In genomic region chrX:74774988-74775387, GRCh38 we compare ENCODE assay signal across 29 cellular contexts.
"Had no signal": no experiment of that assay in that cellular context is flagged by ENCODE, and none has a peak within 500 bp of the region (broad histone marks: within the 10 kb centered on the region; RNA-seq: fewer than 3 reads in every experiment).

No MANE protein-coding gene starts in this region.

- H3K36me3 ChIP-seq: stomach, suprapubic skin, thoracic aorta, thyroid gland, tibial artery, tibial nerve, transverse colon, upper lobe of left lung, upper lobe of right lung, uterus, vagina had no signal

- H3K27ac Mint-ChIP-seq: stimulated activated effector memory CD8-positive, alpha-beta T cell treated with anti-CD3 and anti-CD28 coated beads, Interleukin-12 subunit alpha, Interleukin-12 subunit beta, amount 100 ng/mL, for 72 hours; stimulated activated memory B cell treated with anti-CD40 and anti-IgM and Interleukin-4, amounts not matched to agents 10 μg/mL and 1 μg/mL and 100 μg/mL, for 72 hours; stimulated activated naive B cell treated with anti-CD40 and anti-IgM and Interleukin-4, amounts not matched to agents 10 μg/mL and 1 μg/mL and 100 μg/mL, for 72 hours; stimulated activated naive CD8-positive, alpha-beta T cell treated with anti-CD3 and anti-CD28 coated beads, Interleukin-15, amount 100 ng/mL, for 72 hours; stimulated activated naive CD8-positive, alpha-beta T cell treated with anti-CD3 and anti-CD28 coated beads, Interleukin-15, Interleukin-2, amounts not matched to agents 100 ng/mL and 50 ng/mL, for 24 hours; type B pancreatic cell had no signal

- H3K4me3 Mint-ChIP-seq: stimulated activated effector memory CD8-positive, alpha-beta T cell treated with anti-CD3 and anti-CD28 coated beads, Interleukin-12 subunit alpha, Interleukin-12 subunit beta, amount 100 ng/mL, for 72 hours; stimulated activated memory B cell treated with anti-CD40 and anti-IgM and Interleukin-4, amounts not matched to agents 10 μg/mL and 1 μg/mL and 100 μg/mL, for 72 hours; stimulated activated naive B cell treated with anti-CD40 and anti-IgM and Interleukin-4, amounts not matched to agents 10 μg/mL and 1 μg/mL and 100 μg/mL, for 72 hours; stimulated activated naive CD8-positive, alpha-beta T cell treated with anti-CD3 and anti-CD28 coated beads, Interleukin-15, amount 100 ng/mL, for 72 hours; stimulated activated naive CD8-positive, alpha-beta T cell treated with anti-CD3 and anti-CD28 coated beads, Interleukin-15, Interleukin-2, amounts not matched to agents 100 ng/mL and 50 ng/mL, for 24 hours; type B pancreatic cell had no signal

- H3K9me3 ChIP-seq: stomach, suprapubic skin, testis, thoracic aorta, thyroid gland, tibial artery, tibial nerve, transverse colon, upper lobe of left lung, upper lobe of right lung, uterus, vagina had no signal

- H3K9me3 Mint-ChIP-seq: stimulated activated effector memory CD8-positive, alpha-beta T cell treated with anti-CD3 and anti-CD28 coated beads, Interleukin-12 subunit alpha, Interleukin-12 subunit beta, amount 100 ng/mL, for 72 hours; stimulated activated memory B cell treated with anti-CD40 and anti-IgM and Interleukin-4, amounts not matched to agents 10 μg/mL and 1 μg/mL and 100 μg/mL, for 72 hours; stimulated activated naive B cell treated with anti-CD40 and anti-IgM and Interleukin-4, amounts not matched to agents 10 μg/mL and 1 μg/mL and 100 μg/mL, for 72 hours; stimulated activated naive CD8-positive, alpha-beta T cell treated with anti-CD3 and anti-CD28 coated beads, Interleukin-15, amount 100 ng/mL, for 72 hours; stimulated activated naive CD8-positive, alpha-beta T cell treated with anti-CD3 and anti-CD28 coated beads, Interleukin-15, Interleukin-2, amounts not matched to agents 100 ng/mL and 50 ng/mL, for 24 hours; type B pancreatic cell had no signal

- DNase-seq: stimulated activated CD4-positive, alpha-beta T cell treated with anti-CD3 and anti-CD28 coated beads, Interleukin-2, amount 100 ng/mL, for 48 hours; stimulated activated CD4-positive, alpha-beta T cell treated with anti-CD3 and anti-CD28 coated beads, Interleukin-4, amount 100 ng/mL, for 1 hour; stimulated activated CD4-positive, alpha-beta T cell treated with anti-CD3 and anti-CD28 coated beads, Interleukin-4, amount 100 ng/mL, for 24 hours; stimulated activated CD4-positive, alpha-beta T cell treated with anti-CD3 and anti-CD28 coated beads, Interleukin-4, amount 100 ng/mL, for 4 hours; stimulated activated CD8-positive, alpha-beta memory T cell treated with anti-CD3 and anti-CD28 coated beads, Interleukin-4, amount 100 ng/mL, for 48 hours; stimulated activated naive B cell treated with anti-CD40 and anti-IgM and Interleukin-4, amounts not matched to agents 10 μg/mL and 1 μg/mL and 100 μg/mL, for 72 hours; stimulated activated naive CD4-positive, alpha-beta T cell; stimulated activated naive CD4-positive, alpha-beta T cell treated with Interleukin-2 at 50 U/mL for 16 hours; stimulated activated naive CD8-positive, alpha-beta T cell treated with anti-CD3 and anti-CD28 coated beads, Interleukin-15, amount 100 ng/mL, for 72 hours; stimulated activated naive CD8-positive, alpha-beta T cell treated with anti-CD3 and anti-CD28 coated beads, Interleukin-15, Interleukin-2, amounts not matched to agents 100 U/mL and 50 U/mL, for 24 hours; stomach; substantia nigra; testis; thyroid gland; tibial artery; transverse colon; trophoblast cell; upper lobe of left lung; upper lobe of right lung; uterus had no signal

- H3K27ac ChIP-seq: stomach, suprapubic skin, testis, thoracic aorta, thyroid gland, tibial artery, tibial nerve, transverse colon, upper lobe of left lung, upper lobe of right lung, uterus, vagina had no signal

- H3K27me3 ChIP-seq: stomach, suprapubic skin, testis, thyroid gland, tibial artery, tibial nerve, transverse colon, upper lobe of left lung, upper lobe of right lung, uterus, vagina had no signal

- H3K4me1 Mint-ChIP-seq: stimulated activated effector memory CD8-positive, alpha-beta T cell treated with anti-CD3 and anti-CD28 coated beads, Interleukin-12 subunit alpha, Interleukin-12 subunit beta, amount 100 ng/mL, for 72 hours; stimulated activated naive B cell treated with anti-CD40 and anti-IgM and Interleukin-4, amounts not matched to agents 10 μg/mL and 1 μg/mL and 100 μg/mL, for 72 hours; stimulated activated naive CD8-positive, alpha-beta T cell treated with anti-CD3 and anti-CD28 coated beads, Interleukin-15, amount 100 ng/mL, for 72 hours had no signal

- ATAC-seq: stimulated activated effector memory CD8-positive, alpha-beta T cell treated with anti-CD3 and anti-CD28 coated beads, Interleukin-12 subunit alpha, Interleukin-12 subunit beta, amount 100 ng/mL, for 72 hours; stimulated activated memory B cell treated with anti-CD40 and anti-IgM and Interleukin-4, amounts not matched to agents 10 μg/mL and 1 μg/mL and 100 μg/mL, for 72 hours; stimulated activated naive B cell treated with anti-CD40 and anti-IgM and Interleukin-4, amounts not matched to agents 10 μg/mL and 1 μg/mL and 100 μg/mL, for 72 hours; stimulated activated naive CD8-positive, alpha-beta T cell treated with anti-CD3 and anti-CD28 coated beads, Interleukin-15, amount 100 ng/mL, for 72 hours; stimulated activated naive CD8-positive, alpha-beta T cell treated with anti-CD3 and anti-CD28 coated beads, Interleukin-15, Interleukin-2, amounts not matched to agents 100 U/mL and 50 U/mL, for 24 hours; upper lobe of right lung had no signal

- FAIRE-seq: urothelium cell line had no signal

- H3K4me3 ChIP-seq: stomach, suprapubic skin, testis, thoracic aorta, thyroid gland, tibial artery, tibial nerve, transverse colon, upper lobe of left lung, upper lobe of right lung, uterus, vagina had no signal

- H3K27me3 Mint-ChIP-seq: stimulated activated memory B cell treated with anti-CD40 and anti-IgM and Interleukin-4, amounts not matched to agents 10 μg/mL and 1 μg/mL and 100 μg/mL, for 72 hours; stimulated activated naive B cell treated with anti-CD40 and anti-IgM and Interleukin-4, amounts not matched to agents 10 μg/mL and 1 μg/mL and 100 μg/mL, for 72 hours; stimulated activated naive CD8-positive, alpha-beta T cell treated with anti-CD3 and anti-CD28 coated beads, Interleukin-15, amount 100 ng/mL, for 72 hours; stimulated activated naive CD8-positive, alpha-beta T cell treated with anti-CD3 and anti-CD28 coated beads, Interleukin-15, Interleukin-2, amounts not matched to agents 100 ng/mL and 50 ng/mL, for 24 hours; type B pancreatic cell had no signal

- H3K4me1 ChIP-seq: stomach, suprapubic skin, testis, thyroid gland, tibial nerve, transverse colon, upper lobe of left lung, upper lobe of right lung, uterus, vagina had no signal

- H3K36me3 Mint-ChIP-seq: stimulated activated effector memory CD8-positive, alpha-beta T cell treated with anti-CD3 and anti-CD28 coated beads, Interleukin-12 subunit alpha, Interleukin-12 subunit beta, amount 100 ng/mL, for 72 hours; stimulated activated memory B cell treated with anti-CD40 and anti-IgM and Interleukin-4, amounts not matched to agents 10 μg/mL and 1 μg/mL and 100 μg/mL, for 72 hours; stimulated activated naive B cell treated with anti-CD40 and anti-IgM and Interleukin-4, amounts not matched to agents 10 μg/mL and 1 μg/mL and 100 μg/mL, for 72 hours; type B pancreatic cell had no signal
